ENCODE assay signal across 8 cellular contexts in genomic region chr2:231615058-231615671, GRCh38. TPM values are rescaled to one million over a fixed set of nuclear protein-coding genes. Genes with fewer than 3 reads are reported as not detected.
DNase-seq lines count a peak whose midpoint lies in the region; ATAC-seq and TF ChIP-seq lines count a peak whose summit lies in the region.

No MANE protein-coding gene starts in this region.

- TF ChIP-seq POLR2A in ovary (IDR thresholded peaks at IDR 0.05), result no peak

- H4K20me1 ChIP-seq in DOHH2 (ENCODE audit: control insufficient read depth, insufficient read depth, low read depth, low read length), result no peaks in the 10 kb centered on the region
- H4K20me1 ChIP-seq in PC-9 (ENCODE audit: insufficient read depth), result no peaks in the 10 kb centered on the region

- H3K27ac ChIP-seq in DOHH2 (ENCODE audit: low read depth, low read length), result peak overlapping the region; percentile 99
- H3K27ac ChIP-seq in PC-9, result peak overlapping the region; percentile 98
- peak overlapping the region; percentile 96 to 97 for H3K27ac ChIP-seq in esophagus (ENCODE audit: low read depth in 2 of 2, low read length in 1 of 2)
- H3K27ac ChIP-seq in ovary, result peak overlapping the region; percentile 84 to 99

- H3K27me3 ChIP-seq in DOHH2 (ENCODE audit: control insufficient read depth, low read length) (no peaks in the 10 kb centered on the region), PC-9 (ENCODE audit: insufficient read depth, low read depth) (no peaks in the 10 kb centered on the region), esophagus (ENCODE audit: control insufficient read depth in 1 of 2, insufficient read depth in 2 of 2, low read length in 2 of 2) (no peaks in the 10 kb centered on the region), ovary (no peaks in the 10 kb centered on the region), BE2C (no peaks in the 10 kb centered on the region)

- TF ChIP-seq EP300 in ovary (IDR thresholded peaks at IDR 0.05), result no peak

- CTCF ChIA-PET in PC-9 (lab: Charles Lee), result interaction anchor here (1.3 kb wide), 1 partner anchor 33 kb away, joined by 3 read pairs; no protein-coding TSS in a partner anchor

- no TSS peak for BruUV-seq in PC-9 (replicated peaks; lab: Mats Ljungman, UMichigan)

- H2AFZ ChIP-seq in PC-9, result peak overlapping the region; percentile 91

- H3K9me3 ChIP-seq in DOHH2 (ENCODE audit: control insufficient read depth, insufficient read depth, low read length), result no peaks in the 10 kb centered on the region
- no peaks in the 10 kb centered on the region for H3K9me3 ChIP-seq in PC-9 (ENCODE audit: insufficient read depth, low read depth)
- H3K9me3 ChIP-seq in esophagus (ENCODE audit: control insufficient read depth in 2 of 2, insufficient read depth in 1 of 2, low read depth in 1 of 2, low read length in 1 of 2), result no peaks in the 10 kb centered on the region
- no peaks in the 10 kb centered on the region for H3K9me3 ChIP-seq in ovary
- no peaks in the 10 kb centered on the region for H3K9me3 ChIP-seq in BE2C

- H3K36me3 ChIP-seq in DOHH2 (ENCODE audit: control insufficient read depth, low read length) (peaks cover 12% of the 10 kb centered on the region), PC-9 (ENCODE audit: low read depth) (no peaks in the 10 kb centered on the region), esophagus (ENCODE audit: control insufficient read depth in 2 of 2, insufficient read depth in 2 of 2, low read length in 1 of 2) (no peaks in the 10 kb centered on the region), ovary (no peaks in the 10 kb centered on the region), BE2C (no peaks in the 10 kb centered on the region)

- ATAC-seq in HG03457 (IDR thresholded peaks at IDR 0.05; ENCODE audit: unreplicated experiment) (no peak), HG03520 (IDR thresholded peaks at IDR 0.05; ENCODE audit: unreplicated experiment) (no peak)

- intact Hi-C loops in PC-9 (cut with micrococcal nuclease; ENCODE audit: unreplicated experiment), result no loop called here
- intact Hi-C loops in ovary (cut with DNase I), result no loop called here

- 40 to 46% methylated on average over 31 of the region's 31 CpGs for WGBS in esophagus, 2 donors
- 42 to 67% (median 51%) methylated on average over 31 of the region's 31 CpGs for WGBS in ovary, 3 donors

- peaks cover 12% of the 10 kb centered on the region; the same call in 1 of the 2 replicates for H3K79me2 ChIP-seq in DOHH2 (ENCODE audit: control insufficient read depth, low read length)
- H3K79me2 ChIP-seq in PC-9 (ENCODE audit: low read depth), result peaks cover 5% of the 10 kb centered on the region; the same call in 1 of the 2 replicates

- POLR2A ChIA-PET in PC-9 (lab: Charles Lee; ENCODE audit: unreplicated experiment), result interaction anchor here (0.8 to 2.3 kb wide), 2 partner anchors 31 to 58 kb away, joined by 3 to 22 read pairs; no protein-coding TSS in a partner anchor

- H3F3A ChIP-seq in DOHH2 (ENCODE audit: control insufficient read depth, insufficient read depth), result peaks cover 34% of the 10 kb centered on the region
- peaks cover 57% of the 10 kb centered on the region for H3F3A ChIP-seq in PC-9 (ENCODE audit: insufficient read depth, low read depth)

- TF ChIP-seq CTCF in DOHH2 (IDR thresholded peaks at IDR 0.05; ENCODE audit: low read depth, low read length, poor library complexity, severe bottlenecking) (peak; percentile 55), PC-9 (conservative IDR thresholded peaks at IDR 0.05) (0 out of 2 replicates have a peak, but pooled peaks have one; percentile 20), ovary (IDR thresholded peaks at IDR 0.05) (no peak), BE2C (IDR thresholded peaks at IDR 0.05; ENCODE audit: low read depth, low read length) (no peak)

- H3K4me3 ChIP-seq in DOHH2 (ENCODE audit: low read length) (peak overlapping the region; percentile 88), PC-9 (peak overlapping the region; percentile 92), esophagus (ENCODE audit: low read depth in 1 of 2, low read length in 2 of 2) (peak overlapping the region; percentile 39 to 45), ovary (peak overlapping the region; percentile 36), BE2C (ENCODE audit: low read depth, low read length) (no peak overlapping the region; the same call in 1 of the 2 replicates)

- H3K9me2 ChIP-seq in DOHH2 (replicated peaks; ENCODE audit: control insufficient read depth, low read length), result no peaks in the 10 kb centered on the region
- no peaks in the 10 kb centered on the region for H3K9me2 ChIP-seq in PC-9 (ENCODE audit: insufficient read depth)

- peak overlapping the region; percentile 99 for H3K4me2 ChIP-seq in DOHH2 (ENCODE audit: low read length)
- peak overlapping the region; percentile 98 for H3K4me2 ChIP-seq in PC-9

- H3K4me1 ChIP-seq in DOHH2 (ENCODE audit: control insufficient read depth, low read length) (peaks cover 66% of the 10 kb centered on the region), PC-9 (replicated peaks; ENCODE audit: insufficient read depth) (peaks cover 62% of the 10 kb centered on the region), esophagus (ENCODE audit: control insufficient read depth in 2 of 2, insufficient read depth in 2 of 2, low read length in 1 of 2) (peaks cover 5 to 22% of the 10 kb centered on the region in 2 donors), ovary (ENCODE audit: insufficient read depth) (peaks cover 9% of the 10 kb centered on the region), BE2C (peaks cover 17% of the 10 kb centered on the region)

- DNase-seq in PC-9 (no peak), ovary (peak in 4 of 5 donors; percentile 44 to 60 (median 50)), NCI-H2227 treated with DMSO at 0.1 percent for 48 hours (lab: John Stamatoyannopoulos, UW) (no peak), BE2C (no peak)

RNA-seq across cellular contexts. Expression of gene TEX44, which starts 22.5 kb away (rescaled TPM):
- total RNA-seq in PC-9 (2021), result not detected in 2 replicates
- not detected for polyA plus RNA-seq in esophagus
- not detected for total RNA-seq in ovary
- not detected for polyA plus RNA-seq in ovary
- polyA plus RNA-seq in BE2C (2012; ENCODE audit: insufficient read depth, insufficient read length, low read depth), result not detected

Comparison
In these comparisons a context has a peak if more than half of its experiments do, and no peak if none do; other contexts are left out.
1. CTCF ChIP-seq: peak in DOHH2 (single experiment) and PC-9 (single experiment); none in ovary (0 of 3) and BE2C (single experiment).
2. DNase-seq: peak in ovary (4 of 5); none in PC-9 (0 of 2), NCI-H2227 treated with DMSO at 0.1 percent for 48 hours (single experiment) and BE2C (single experiment).
3. Peak in every context shown above with its lines, with median percentiles within 50 percentile points of each other: H3K27ac ChIP-seq.